Comparison of ENCODE assay signal across 12 cellular contexts in the genomic region with DNA sequence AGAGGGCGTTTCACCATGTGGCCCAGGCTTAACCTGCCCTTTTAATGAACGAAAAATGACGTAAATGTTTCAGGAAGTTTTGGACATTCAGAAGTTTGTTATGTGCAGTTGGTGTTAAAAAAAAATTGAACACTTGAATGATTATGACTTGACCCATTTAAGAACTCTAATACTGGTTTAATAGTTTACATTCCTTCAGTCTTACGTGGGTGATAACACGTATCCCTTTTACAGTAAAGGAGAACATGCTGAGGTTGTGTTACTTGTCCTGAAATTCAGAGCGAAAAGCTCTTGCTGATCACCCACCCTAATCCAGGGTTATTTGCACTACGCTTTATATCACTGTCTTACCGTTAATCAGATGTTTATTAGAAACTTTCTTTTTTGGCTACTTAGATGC. TPM values are rescaled to one million over a fixed set of nuclear protein-coding genes. Genes with fewer than 3 reads are reported as not detected.
DNase-seq lines count a peak whose midpoint lies in the region; ATAC-seq, FAIRE-seq and TF ChIP-seq lines count a peak whose summit lies in the region.
"Had no signal": no experiment of that assay in that cellular context is flagged by ENCODE, and none has a peak within 500 bp of the region (broad histone marks: within the 10 kb centered on the region; RNA-seq: fewer than 3 reads in every experiment).

No MANE protein-coding gene starts in this region.

- POLR2A ChIA-PET in CD8-positive, alpha-beta T cell (lab: Charles Lee): no interaction called here

- no peak for DNase-seq in CD8-positive, alpha-beta T cell
- DNase-seq in GM23338 (ENCODE audit: low spot score): no peak
- no peak for DNase-seq in coronary artery (ENCODE audit: low spot score)
- no peak for DNase-seq in pancreas
- no peak for DNase-seq in left colon
- DNase-seq: MV-4-11, NCI-H226, testis had no signal

- peaks cover 27% of the 10 kb centered on the region for H3K79me2 ChIP-seq in GM23338 (replicated peaks; ENCODE audit: insufficient read depth)

- intact Hi-C loops in CD8-positive, alpha-beta T cell (cut with DNase I, micrococcal nuclease): no loop called here
- intact Hi-C loops in pancreas (cut with DNase I): no loop called here
- intact Hi-C loops in left colon (cut with DNase I, micrococcal nuclease): loop anchor here in 1 of 2 donors (10.0 kb wide), 1 partner anchor 76 kb away; no protein-coding TSS in a partner anchor

- TF ChIP-seq CTCF in CD8-positive, alpha-beta T cell (IDR thresholded peaks at IDR 0.05): no peak
- TF ChIP-seq CTCF in GM23338 (conservative IDR thresholded peaks at IDR 0.05; ENCODE audit: low read depth in 2 of 2): no peak
- no peak for TF ChIP-seq CTCF in coronary artery (IDR thresholded peaks at IDR 0.05)
- no peak for TF ChIP-seq CTCF in pancreas (IDR thresholded peaks at IDR 0.05)

- H3F3A ChIP-seq in GM23338 (replicated peaks; ENCODE audit: low read depth): peaks cover 11% of the 10 kb centered on the region; the same call in 1 of the 2 replicates

- no peaks in the 10 kb centered on the region for H3K9me3 Mint-ChIP-seq in CD8-positive, alpha-beta T cell
- H3K9me3 Mint-ChIP-seq in GM23338: no peaks in the 10 kb centered on the region; the same call in 2 of the 3 replicates

- no peaks in the 10 kb centered on the region for H3K9me2 ChIP-seq in GM23338 (ENCODE audit: insufficient read depth)

- no peak for ATAC-seq in CD8-positive, alpha-beta T cell
- ATAC-seq in GM23338: no peak
- ATAC-seq in pancreas: no peak
- ATAC-seq in left colon: no peak
- ATAC-seq in GM21390 (IDR thresholded peaks at IDR 0.05; ENCODE audit: unreplicated experiment): no peak
- ATAC-seq in HG03095 (IDR thresholded peaks at IDR 0.05; ENCODE audit: unreplicated experiment): no peak
- ATAC-seq: Panc1 had no signal

- H2AFZ ChIP-seq in GM23338: no peak overlapping the region

- H3K36me3 Mint-ChIP-seq in CD8-positive, alpha-beta T cell: peaks cover 13% of the 10 kb centered on the region
- no peaks in the 10 kb centered on the region; the same call in 1 of the 3 replicates for H3K36me3 Mint-ChIP-seq in GM23338 (ENCODE audit: low read depth)

- H3K4me1 ChIP-seq in CD8-positive, alpha-beta T cell (ENCODE audit: insufficient read depth, low read length): peaks cover 25% of the 10 kb centered on the region
- H3K4me1 ChIP-seq in GM23338 (ENCODE audit: insufficient read depth) (peaks cover 14% of the 10 kb centered on the region), pancreas (peaks cover 0 to 23% (median 19%) of the 10 kb centered on the region in 3 donors)

- peaks cover 17% of the 10 kb centered on the region for H4K20me1 ChIP-seq in GM23338 (replicated peaks; ENCODE audit: insufficient read depth)

- no peak overlapping the region for H3K27ac Mint-ChIP-seq in CD8-positive, alpha-beta T cell
- H3K27ac Mint-ChIP-seq in GM23338: no peak overlapping the region

- H3K4me3 ChIP-seq in CD8-positive, alpha-beta T cell (ENCODE audit: low read depth, low read length): no peak overlapping the region
- no peak overlapping the region for H3K4me3 ChIP-seq in GM23338
- peak overlapping the region; percentile 1 for H3K4me3 ChIP-seq in coronary artery
- peak overlapping the region in 2 of 4 donors; percentile 92 to 99 for H3K4me3 ChIP-seq in pancreas

- peaks cover 39% of the 10 kb centered on the region for H3K4me1 Mint-ChIP-seq in CD8-positive, alpha-beta T cell (ENCODE audit: low read depth)
- H3K4me1 Mint-ChIP-seq in GM23338: peaks cover 11% of the 10 kb centered on the region

- peaks cover 3% of the 10 kb centered on the region for H3K27me3 Mint-ChIP-seq in CD8-positive, alpha-beta T cell (ENCODE audit: low read depth)
- H3K27me3 Mint-ChIP-seq in GM23338 (ENCODE audit: insufficient read depth, low read depth, poor library complexity): peaks cover 5% of the 10 kb centered on the region

- no peak overlapping the region for H3K27ac ChIP-seq in CD8-positive, alpha-beta T cell (ENCODE audit: low read depth, low read length)
- no peak overlapping the region for H3K27ac ChIP-seq in GM23338 (ENCODE audit: low read depth)
- H3K27ac ChIP-seq in coronary artery: no peak overlapping the region
- peak overlapping the region in 3 of 4 donors; percentile 92 to 100 (median 99) for H3K27ac ChIP-seq in pancreas

- no peak overlapping the region for H3K4me2 ChIP-seq in GM23338

- peak overlapping the region; percentile 9 for H3K4me3 Mint-ChIP-seq in CD8-positive, alpha-beta T cell
- H3K4me3 Mint-ChIP-seq in GM23338: peak overlapping the region; percentile 94

- FAIRE-seq in pancreas (lab: Jason Lieb, UNC): no peak
- FAIRE-seq: H1 had no signal

- no peaks in the 10 kb centered on the region for H3K9me3 ChIP-seq in CD8-positive, alpha-beta T cell (ENCODE audit: low read length)
- no peaks in the 10 kb centered on the region for H3K9me3 ChIP-seq in pancreas
- H3K9me3 ChIP-seq: testis had no signal

- H3K36me3 ChIP-seq in CD8-positive, alpha-beta T cell (ENCODE audit: insufficient read depth, low read length): no peaks in the 10 kb centered on the region
- no peaks in the 10 kb centered on the region for H3K36me3 ChIP-seq in GM23338 (ENCODE audit: insufficient read depth)
- no peaks in the 10 kb centered on the region for H3K36me3 ChIP-seq in pancreas

- 34 to 41% methylated on average over 8 of the region's 8 CpGs for WGBS in pancreas, 2 donors

- CTCF ChIA-PET in CD8-positive, alpha-beta T cell (lab: Charles Lee): no interaction called here

- no peaks in the 10 kb centered on the region for H3K27me3 ChIP-seq in CD8-positive, alpha-beta T cell (ENCODE audit: insufficient read depth, low read length)
- H3K27me3 ChIP-seq in GM23338 (ENCODE audit: insufficient read depth): peaks cover 4% of the 10 kb centered on the region; the same call in 1 of the 2 replicates
- no peaks in the 10 kb centered on the region for H3K27me3 ChIP-seq in pancreas
- H3K27me3 ChIP-seq: testis had no signal

TF ChIP-seq in GM23338, 12 proteins besides CTCF, POLR2A, EP300 and RAD21 (continues in another document):
- TF ChIP-seq REST (IDR thresholded peaks at IDR 0.05; ENCODE audit: unreplicated experiment): no peak

RNA-seq across cellular contexts. Expression of gene MLYCD, which starts 1.7 kb away (rescaled TPM):
- 1 to 10 TPM; 2.9 to 4.0 TPM for total RNA-seq in CD8-positive, alpha-beta T cell
- 6.5 and 7.2 TPM in 2 replicates for total RNA-seq in GM23338 (2014; rRNA removed; shearing (Covaris generic))
- 2.3 and 3.2 TPM in 2 replicates for polyA plus RNA-seq in GM23338 (2016; fragmentation: Nextera tagmentation; extraction: Ambion mirVana)
- 10 to 100 TPM in 2 of 6 donors, 1 to 10 TPM in 4; 4.3 to 11.2 (median 9.1) TPM for total RNA-seq in pancreas
- polyA plus RNA-seq in pancreas: 1 to 10 TPM; 5.4 to 8.7 TPM
- 1 to 10 TPM; 8.7 to 9.8 TPM for total RNA-seq in left colon

RNA-seq across cellular contexts. Expression of gene OSGIN1, which starts 52.4 kb away (rescaled TPM):
- total RNA-seq in CD8-positive, alpha-beta T cell: 1 to 10 TPM in 1 of 2 experiments, under 1 TPM in 1; 0.84 to 1.0 TPM
- 0.89 and 1.6 TPM in 2 replicates for total RNA-seq in GM23338 (2014; rRNA removed; shearing (Covaris generic))
- polyA plus RNA-seq in GM23338 (2016; fragmentation: Nextera tagmentation; extraction: Ambion mirVana) (0.32 and 0.94 TPM in 2 replicates), pancreas (10 to 100 TPM; 14.3 to 15.9 TPM)
- total RNA-seq in pancreas (1 to 10 TPM; 3.6 to 4.5 (median 3.8) TPM), left colon (10 to 100 TPM; 14.5 to 14.7 TPM)

Comparison
In these comparisons a context has a peak if more than half of its experiments do, and no peak if none do; other contexts are left out.
1. H3K27ac ChIP-seq: peak in pancreas (3 of 4); none in CD8-positive, alpha-beta T cell (single experiment), GM23338 (single experiment) and coronary artery (0 of 2).